In genomic region chr12:22541496-22541895, GRCh38 we compare ENCODE assay signal across 19 cellular contexts. TPM values are rescaled to one million over a fixed set of nuclear protein-coding genes. Genes with fewer than 3 reads are reported as not detected.
DNase-seq lines count a peak whose midpoint lies in the region; ATAC-seq and TF ChIP-seq lines count a peak whose summit lies in the region.
"Had no signal": no experiment of that assay in that cellular context is flagged by ENCODE, and none has a peak within 500 bp of the region (broad histone marks: within the 10 kb centered on the region; RNA-seq: fewer than 3 reads in every experiment).

No MANE protein-coding gene starts in this region.

- ATAC-seq in activated CD4-positive, alpha-beta T cell treated with anti-CD3 and anti-CD28 coated beads for 36 hours: no peak
- no peak for ATAC-seq in CD4-positive, alpha-beta T cell (ENCODE audit: poor library complexity)
- ATAC-seq in T-helper 17 cell: no peak
- ATAC-seq in naive B cell (ENCODE audit: low read depth in 2 of 2): no peak
- ATAC-seq: activated CD8-positive, alpha-beta T cell treated with anti-CD3 and anti-CD28 coated beads, Interleukin-2, amount 10 ng/mL, durations not matched to agents 7 days and 5 days; foreskin keratinocyte; HepG2; PC-3; right cardiac atrium had no signal

- H3K4me3 Mint-ChIP-seq in activated CD4-positive, alpha-beta T cell treated with anti-CD3 and anti-CD28 coated beads for 36 hours: no peak overlapping the region
- H3K4me3 Mint-ChIP-seq in activated CD4-positive, alpha-beta T cell treated with anti-CD3 and anti-CD28 coated beads, Interleukin-2, amount 10 ng/mL, durations not matched to agents 7 days and 5 days: no peak overlapping the region
- peak overlapping the region; percentile 47 for H3K4me3 Mint-ChIP-seq in CD4-positive, alpha-beta T cell
- H3K4me3 Mint-ChIP-seq in T-helper 17 cell: peak overlapping the region; percentile 93
- H3K4me3 Mint-ChIP-seq in naive B cell: peak overlapping the region in 7 of 8 donors; percentile 16 to 98 (median 51)
- H3K4me3 Mint-ChIP-seq: activated CD8-positive, alpha-beta T cell treated with anti-CD3 and anti-CD28 coated beads, Interleukin-2, amount 10 ng/mL, durations not matched to agents 7 days and 5 days had no signal

- POLR2A ChIA-PET in activated CD4-positive, alpha-beta T cell treated with anti-CD3 and anti-CD28 coated beads for 36 hours (lab: Charles Lee): no interaction called here
- POLR2A ChIA-PET in activated CD4-positive, alpha-beta T cell treated with anti-CD3 and anti-CD28 coated beads, Interleukin-2, amount 10 ng/mL, durations not matched to agents 7 days and 5 days (lab: Charles Lee): no interaction called here
- POLR2A ChIA-PET in CD4-positive, alpha-beta T cell (lab: Charles Lee): interaction anchor here (1.0 kb wide), 1 partner anchor 83 kb away, joined by 3 read pairs; the partner anchor contains the start of gene ETNK1

- H3K9me3 Mint-ChIP-seq in activated CD4-positive, alpha-beta T cell treated with anti-CD3 and anti-CD28 coated beads for 36 hours (ENCODE audit: low read depth): no peaks in the 10 kb centered on the region
- no peaks in the 10 kb centered on the region for H3K9me3 Mint-ChIP-seq in activated CD4-positive, alpha-beta T cell treated with anti-CD3 and anti-CD28 coated beads, Interleukin-2, amount 10 ng/mL, durations not matched to agents 7 days and 5 days
- H3K9me3 Mint-ChIP-seq in CD4-positive, alpha-beta T cell: peaks cover 2% of the 10 kb centered on the region
- peaks cover 5 to 11% (median 6%) of the 10 kb centered on the region in 7 donors for H3K9me3 Mint-ChIP-seq in naive B cell

- H3K27me3 ChIP-seq in CD4-positive, alpha-beta T cell (ENCODE audit: control insufficient read depth, insufficient read depth, low read length): no peaks in the 10 kb centered on the region
- no peaks in the 10 kb centered on the region for H3K27me3 ChIP-seq in tibial artery
- H3K27me3 ChIP-seq in ascending aorta: no peaks in the 10 kb centered on the region
- H3K27me3 ChIP-seq: foreskin keratinocyte, vagina had no signal

- peaks cover 26% of the 10 kb centered on the region for H3K36me3 Mint-ChIP-seq in activated CD4-positive, alpha-beta T cell treated with anti-CD3 and anti-CD28 coated beads for 36 hours (ENCODE audit: low read depth)
- peaks cover 37% of the 10 kb centered on the region for H3K36me3 Mint-ChIP-seq in activated CD4-positive, alpha-beta T cell treated with anti-CD3 and anti-CD28 coated beads, Interleukin-2, amount 10 ng/mL, durations not matched to agents 7 days and 5 days (ENCODE audit: low read depth)
- H3K36me3 Mint-ChIP-seq in CD4-positive, alpha-beta T cell (ENCODE audit: low read depth): peaks cover 29% of the 10 kb centered on the region
- peaks cover 4% of the 10 kb centered on the region for H3K36me3 Mint-ChIP-seq in T-helper 17 cell (ENCODE audit: low read depth)
- H3K36me3 Mint-ChIP-seq in naive B cell: peaks cover 13 to 16% of the 10 kb centered on the region in 2 donors

- no peak for TF ChIP-seq CTCF in CD4-positive, alpha-beta T cell (IDR thresholded peaks at IDR 0.05)
- TF ChIP-seq CTCF in tibial artery (IDR thresholded peaks at IDR 0.05): no peak
- no peak for TF ChIP-seq CTCF in ascending aorta (IDR thresholded peaks at IDR 0.05)

- intact Hi-C loops in activated CD4-positive, alpha-beta T cell treated with anti-CD3 and anti-CD28 coated beads for 36 hours (cut with DNase I, micrococcal nuclease): loop anchor here (5.0 to 10.0 kb wide), 3 partner anchors 204 to 1039 kb away; partner anchors contain the start of genes GOLT1B (in 1 of the 2), RECQL (in 1 of the 2) and ST8SIA1 (in 1 of the 2)
- intact Hi-C loops in CD4-positive, alpha-beta T cell (cut with DNase I, micrococcal nuclease): loop anchor here (5.0 to 10.0 kb wide), 4 partner anchors 86 to 1037 kb away; partner anchors contain the start of genes CMAS (in 1 of the 2), ETNK1 (in 1 of the 2), GOLT1B (in 1 of the 2) and RECQL (in 1 of the 2)
- intact Hi-C loops in tibial artery (cut with DNase I; ENCODE audit: low total_unique reads) (loop anchor here (5.0 kb wide), 1 partner anchor 86 kb away; the partner anchor contains the start of gene ETNK1), ascending aorta (cut with DNase I) (no loop called here)

- peaks cover 56% of the 10 kb centered on the region for H3K4me1 Mint-ChIP-seq in activated CD4-positive, alpha-beta T cell treated with anti-CD3 and anti-CD28 coated beads for 36 hours
- peaks cover 56% of the 10 kb centered on the region for H3K4me1 Mint-ChIP-seq in activated CD4-positive, alpha-beta T cell treated with anti-CD3 and anti-CD28 coated beads, Interleukin-2, amount 10 ng/mL, durations not matched to agents 7 days and 5 days
- H3K4me1 Mint-ChIP-seq in CD4-positive, alpha-beta T cell (ENCODE audit: low read depth): peaks cover 72% of the 10 kb centered on the region
- H3K4me1 Mint-ChIP-seq in T-helper 17 cell: peaks cover 47% of the 10 kb centered on the region
- H3K4me1 Mint-ChIP-seq in naive B cell: peaks cover 37 to 63% (median 54%) of the 10 kb centered on the region in 3 donors

- peaks cover 0 to 44% (median 13%) of the 10 kb centered on the region in 4 donors for H3K4me1 ChIP-seq in tibial artery
- H3K4me1 ChIP-seq in ascending aorta: peaks cover 0 to 31% of the 10 kb centered on the region in 2 donors

- no peaks in the 10 kb centered on the region for H3K9me3 ChIP-seq in CD4-positive, alpha-beta T cell (ENCODE audit: control insufficient read depth, low read length)
- H3K9me3 ChIP-seq in T-helper 17 cell (ENCODE audit: control insufficient read depth, low read length, poor library complexity, severe bottlenecking) (no peaks in the 10 kb centered on the region), tibial artery (no peaks in the 10 kb centered on the region), ascending aorta (no peaks in the 10 kb centered on the region)
- H3K9me3 ChIP-seq: vagina had no signal

- CTCF ChIA-PET in activated CD4-positive, alpha-beta T cell treated with anti-CD3 and anti-CD28 coated beads for 36 hours (lab: Charles Lee): no interaction called here
- CTCF ChIA-PET in activated CD4-positive, alpha-beta T cell treated with anti-CD3 and anti-CD28 coated beads, Interleukin-2, amount 10 ng/mL, durations not matched to agents 7 days and 5 days (lab: Charles Lee): interaction anchor here (0.5 to 3.5 kb wide), 2 partner anchors 12 to 88 kb away, joined by 3 to 13 read pairs; no protein-coding TSS in a partner anchor
- CTCF ChIA-PET in CD4-positive, alpha-beta T cell (lab: Charles Lee): no interaction called here

- peak; percentile 14 for DNase-seq in activated CD4-positive, alpha-beta T cell treated with anti-CD3 and anti-CD28 coated beads for 36 hours
- DNase-seq in activated CD4-positive, alpha-beta T cell treated with anti-CD3 and anti-CD28 coated beads, Interleukin-2, amount 10 ng/mL, durations not matched to agents 7 days and 5 days: no peak
- DNase-seq in CD4-positive, alpha-beta T cell: no peak
- DNase-seq in T-helper 17 cell: no peak
- DNase-seq in naive B cell: no peak
- no peak for DNase-seq in tibial artery
- no peak for DNase-seq in 8988T
- DNase-seq in ascending aorta (ENCODE audit: low spot score in 2 of 2): no peak
- DNase-seq: ACHN; activated CD8-positive, alpha-beta T cell treated with anti-CD3 and anti-CD28 coated beads, Interleukin-2, amount 10 ng/mL, durations not matched to agents 7 days and 5 days; aorta; foreskin keratinocyte; NCI-H2107; NCI-H526 treated with DMSO at 0.1 percent for 48 hours; nucleus accumbens; PC-3 had no signal

- H3K36me3 ChIP-seq in tibial artery (no peaks in the 10 kb centered on the region), ascending aorta (peaks cover 0 to 7% of the 10 kb centered on the region in 2 donors)
- H3K36me3 ChIP-seq: vagina had no signal

- H3K27ac ChIP-seq in CD4-positive, alpha-beta T cell (ENCODE audit: low read depth, low read length): no peak overlapping the region
- H3K27ac ChIP-seq in tibial artery (no peak overlapping the region), ascending aorta (no peak overlapping the region)
- H3K27ac ChIP-seq: foreskin keratinocyte, vagina had no signal

- no peaks in the 10 kb centered on the region for H3K27me3 Mint-ChIP-seq in activated CD4-positive, alpha-beta T cell treated with anti-CD3 and anti-CD28 coated beads for 36 hours
- peaks cover under 1% of the 10 kb centered on the region for H3K27me3 Mint-ChIP-seq in activated CD4-positive, alpha-beta T cell treated with anti-CD3 and anti-CD28 coated beads, Interleukin-2, amount 10 ng/mL, durations not matched to agents 7 days and 5 days
- no peaks in the 10 kb centered on the region for H3K27me3 Mint-ChIP-seq in CD4-positive, alpha-beta T cell
- no peaks in the 10 kb centered on the region for H3K27me3 Mint-ChIP-seq in T-helper 17 cell
- no peaks in the 10 kb centered on the region for H3K27me3 Mint-ChIP-seq in naive B cell

- H3K4me3 ChIP-seq in tibial artery (no peak overlapping the region), ascending aorta (no peak overlapping the region)
- H3K4me3 ChIP-seq: vagina had no signal

- no peak overlapping the region for H3K27ac Mint-ChIP-seq in activated CD4-positive, alpha-beta T cell treated with anti-CD3 and anti-CD28 coated beads for 36 hours
- no peak overlapping the region for H3K27ac Mint-ChIP-seq in activated CD4-positive, alpha-beta T cell treated with anti-CD3 and anti-CD28 coated beads, Interleukin-2, amount 10 ng/mL, durations not matched to agents 7 days and 5 days
- no peak overlapping the region for H3K27ac Mint-ChIP-seq in CD4-positive, alpha-beta T cell
- H3K27ac Mint-ChIP-seq in T-helper 17 cell: peak overlapping the region; percentile 89
- H3K27ac Mint-ChIP-seq in naive B cell: peak overlapping the region in 5 of 6 donors; percentile 5 to 69 (median 69)
- H3K27ac Mint-ChIP-seq: activated CD8-positive, alpha-beta T cell treated with anti-CD3 and anti-CD28 coated beads, Interleukin-2, amount 10 ng/mL, durations not matched to agents 7 days and 5 days had no signal

RNA-seq across cellular contexts. Expression of gene C2CD5, which starts 2.8 kb away (rescaled TPM):
- total RNA-seq in activated CD4-positive, alpha-beta T cell treated with anti-CD3 and anti-CD28 coated beads for 36 hours: 10 to 100 TPM; 29.5 to 31.6 TPM
- total RNA-seq in activated CD4-positive, alpha-beta T cell treated with anti-CD3 and anti-CD28 coated beads, Interleukin-2, amount 10 ng/mL, durations not matched to agents 7 days and 5 days: 10 to 100 TPM; 53.1 to 61.5 TPM
- 10 to 100 TPM; 21.8 to 23.2 TPM for total RNA-seq in CD4-positive, alpha-beta T cell
- 10 to 100 TPM; 31.5 to 31.6 TPM for total RNA-seq in T-helper 17 cell
- 10 to 100 TPM in 4 of 6 donors, 1 to 10 TPM in 2; 5.4 to 23.5 (median 16.0) TPM for polyA plus RNA-seq in naive B cell (ENCODE audit: low read depth in 6 of 6)
- 34.7 TPM for total RNA-seq in ascending aorta

Comparison
In these comparisons a context has a peak if more than half of its experiments do, and no peak if none do; other contexts are left out.
1. H3K27ac Mint-ChIP-seq: peak in T-helper 17 cell (single experiment) and naive B cell (5 of 6); none in activated CD4-positive, alpha-beta T cell treated with anti-CD3 and anti-CD28 coated beads for 36 hours (single experiment), activated CD4-positive, alpha-beta T cell treated with anti-CD3 and anti-CD28 coated beads, Interleukin-2, amount 10 ng/mL, durations not matched to agents 7 days and 5 days (single experiment) and CD4-positive, alpha-beta T cell (single experiment).
2. H3K4me3 Mint-ChIP-seq: peak in CD4-positive, alpha-beta T cell (single experiment), T-helper 17 cell (single experiment) and naive B cell (7 of 8); none in activated CD4-positive, alpha-beta T cell treated with anti-CD3 and anti-CD28 coated beads for 36 hours (single experiment) and activated CD4-positive, alpha-beta T cell treated with anti-CD3 and anti-CD28 coated beads, Interleukin-2, amount 10 ng/mL, durations not matched to agents 7 days and 5 days (single experiment).